Comparison of ENCODE assay signal across 23 cellular contexts in genomic region chr16:87196229-87196628, GRCh38.
"Had no signal": no experiment of that assay in that cellular context is flagged by ENCODE, and none has a peak within 500 bp of the region (broad histone marks: within the 10 kb centered on the region; RNA-seq: fewer than 3 reads in every experiment).

No MANE protein-coding gene starts in this region.

- H3K79me2 ChIP-seq: hepatocyte had no signal

- H3K36me3 ChIP-seq: gastrocnemius medialis, upper lobe of right lung had no signal

- H3K9me3 ChIP-seq: gastrocnemius medialis, upper lobe of right lung had no signal

- H3K4me1 ChIP-seq: gastrocnemius medialis had no signal

- ATAC-seq: activated CD4-positive, alpha-beta T cell treated with anti-CD3 and anti-CD28 coated beads for 36 hours; activated CD8-positive, alpha-beta memory T cell treated with anti-CD3 and anti-CD28 coated beads, Interleukin-2, amount 10 ng/mL, durations not matched to agents 7 days and 5 days; activated CD8-positive, alpha-beta T cell treated with anti-CD3 and anti-CD28 coated beads, Interleukin-2, amount 10 ng/mL, durations not matched to agents 7 days and 5 days; activated naive CD8-positive, alpha-beta T cell treated with anti-CD3 and anti-CD28 coated beads, Interleukin-2, amount 50 U/mL, for 24 hours; gastrocnemius medialis; left cardiac atrium; naive thymus-derived CD8-positive, alpha-beta T cell; stimulated activated effector memory CD8-positive, alpha-beta T cell treated with anti-CD3 and anti-CD28 coated beads, Interleukin-12 subunit alpha, Interleukin-12 subunit beta, amount 100 ng/mL, for 72 hours; T-cell; upper lobe of right lung had no signal

- H3K4me3 ChIP-seq: coronary artery, dorsolateral prefrontal cortex, gastrocnemius medialis, hepatocyte, upper lobe of right lung had no signal

- H3K4me2 ChIP-seq: hepatocyte had no signal

- H3K27ac ChIP-seq: coronary artery, hepatocyte, upper lobe of right lung had no signal

- H3K27me3 ChIP-seq: dorsolateral prefrontal cortex, gastrocnemius medialis, hepatocyte, upper lobe of right lung had no signal

- H2AFZ ChIP-seq: hepatocyte had no signal

- DNase-seq: activated B cell treated with CpG ODN at 0.5 μM for 24 hours; activated CD4-positive, alpha-beta T cell treated with anti-CD3 and anti-CD28 coated beads for 36 hours; activated CD8-positive, alpha-beta memory T cell treated with anti-CD3 and anti-CD28 coated beads, Interleukin-2, amount 10 ng/mL, durations not matched to agents 7 days and 5 days; activated CD8-positive, alpha-beta T cell treated with anti-CD3 and anti-CD28 coated beads, Interleukin-2, amount 10 ng/mL, durations not matched to agents 7 days and 5 days; activated naive CD8-positive, alpha-beta T cell treated with anti-CD3 and anti-CD28 coated beads, Interleukin-2, amount 50 U/mL, for 24 hours; activated T-cell treated with anti-CD3 and anti-CD28 coated beads, Interleukin-2, amount 50 U/mL, for 48 hours; cerebellar nuclear complex; effector memory CD4-positive, alpha-beta T cell; gastrocnemius medialis; islet precursor cell; left cardiac atrium; mammary epithelial cell; naive thymus-derived CD8-positive, alpha-beta T cell; occipital lobe; right cardiac atrium; small intestine; stimulated activated CD4-positive, alpha-beta T cell treated with anti-CD3 and anti-CD28 coated beads, Interleukin-4, amount 100 ng/mL, for 24 hours; T-cell; upper lobe of right lung had no signal
